In the genomic region with DNA sequence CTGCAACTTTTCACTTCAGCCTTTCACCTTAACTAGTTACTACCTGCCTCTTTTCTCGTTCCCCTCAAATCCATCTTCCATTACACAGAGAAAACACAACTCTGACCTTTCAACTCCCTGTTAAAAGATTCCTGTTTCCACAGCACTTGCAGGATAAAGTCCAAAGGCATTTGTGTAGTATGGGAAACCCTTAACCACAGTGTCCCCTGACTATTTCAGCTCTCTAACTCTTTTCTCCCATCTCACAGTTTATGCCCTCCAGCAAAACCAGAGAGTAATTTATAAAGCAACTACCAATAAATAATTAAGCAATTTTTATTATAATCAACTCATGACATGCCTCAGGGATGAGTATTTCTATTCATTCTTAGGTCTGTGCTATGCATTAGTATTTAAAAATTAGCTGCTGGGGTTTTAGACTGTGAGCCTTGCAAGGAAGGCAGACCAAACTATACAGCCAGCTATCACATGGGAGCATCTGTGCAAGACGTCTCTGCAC, we compare ENCODE assay signal across 1 cellular context.
TF ChIP-seq lines count a peak whose summit lies in the region.

No MANE protein-coding gene starts in this region.

TF ChIP-seq in WTC11, 78 proteins besides CTCF, POLR2A, EP300 and RAD21 (continued from another document):
- TF ChIP-seq, protein P1, sequence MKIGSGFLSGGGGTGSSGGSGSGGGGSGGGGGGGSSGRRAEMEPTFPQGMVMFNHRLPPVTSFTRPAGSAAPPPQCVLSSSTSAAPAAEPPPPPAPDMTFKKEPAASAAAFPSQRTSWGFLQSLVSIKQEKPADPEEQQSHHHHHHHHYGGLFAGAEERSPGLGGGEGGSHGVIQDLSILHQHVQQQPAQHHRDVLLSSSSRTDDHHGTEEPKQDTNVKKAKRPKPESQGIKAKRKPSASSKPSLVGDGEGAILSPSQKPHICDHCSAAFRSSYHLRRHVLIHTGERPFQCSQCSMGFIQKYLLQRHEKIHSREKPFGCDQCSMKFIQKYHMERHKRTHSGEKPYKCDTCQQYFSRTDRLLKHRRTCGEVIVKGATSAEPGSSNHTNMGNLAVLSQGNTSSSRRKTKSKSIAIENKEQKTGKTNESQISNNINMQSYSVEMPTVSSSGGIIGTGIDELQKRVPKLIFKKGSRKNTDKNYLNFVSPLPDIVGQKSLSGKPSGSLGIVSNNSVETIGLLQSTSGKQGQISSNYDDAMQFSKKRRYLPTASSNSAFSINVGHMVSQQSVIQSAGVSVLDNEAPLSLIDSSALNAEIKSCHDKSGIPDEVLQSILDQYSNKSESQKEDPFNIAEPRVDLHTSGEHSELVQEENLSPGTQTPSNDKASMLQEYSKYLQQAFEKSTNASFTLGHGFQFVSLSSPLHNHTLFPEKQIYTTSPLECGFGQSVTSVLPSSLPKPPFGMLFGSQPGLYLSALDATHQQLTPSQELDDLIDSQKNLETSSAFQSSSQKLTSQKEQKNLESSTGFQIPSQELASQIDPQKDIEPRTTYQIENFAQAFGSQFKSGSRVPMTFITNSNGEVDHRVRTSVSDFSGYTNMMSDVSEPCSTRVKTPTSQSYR (CRISPR knock-in tag; IDR thresholded peaks at IDR 0.05), result no peak
- no peak for TF ChIP-seq ZNF219 (CRISPR knock-in tag; IDR thresholded peaks at IDR 0.05; ENCODE audit: borderline replicate concordance)
- TF ChIP-seq, protein P2, sequence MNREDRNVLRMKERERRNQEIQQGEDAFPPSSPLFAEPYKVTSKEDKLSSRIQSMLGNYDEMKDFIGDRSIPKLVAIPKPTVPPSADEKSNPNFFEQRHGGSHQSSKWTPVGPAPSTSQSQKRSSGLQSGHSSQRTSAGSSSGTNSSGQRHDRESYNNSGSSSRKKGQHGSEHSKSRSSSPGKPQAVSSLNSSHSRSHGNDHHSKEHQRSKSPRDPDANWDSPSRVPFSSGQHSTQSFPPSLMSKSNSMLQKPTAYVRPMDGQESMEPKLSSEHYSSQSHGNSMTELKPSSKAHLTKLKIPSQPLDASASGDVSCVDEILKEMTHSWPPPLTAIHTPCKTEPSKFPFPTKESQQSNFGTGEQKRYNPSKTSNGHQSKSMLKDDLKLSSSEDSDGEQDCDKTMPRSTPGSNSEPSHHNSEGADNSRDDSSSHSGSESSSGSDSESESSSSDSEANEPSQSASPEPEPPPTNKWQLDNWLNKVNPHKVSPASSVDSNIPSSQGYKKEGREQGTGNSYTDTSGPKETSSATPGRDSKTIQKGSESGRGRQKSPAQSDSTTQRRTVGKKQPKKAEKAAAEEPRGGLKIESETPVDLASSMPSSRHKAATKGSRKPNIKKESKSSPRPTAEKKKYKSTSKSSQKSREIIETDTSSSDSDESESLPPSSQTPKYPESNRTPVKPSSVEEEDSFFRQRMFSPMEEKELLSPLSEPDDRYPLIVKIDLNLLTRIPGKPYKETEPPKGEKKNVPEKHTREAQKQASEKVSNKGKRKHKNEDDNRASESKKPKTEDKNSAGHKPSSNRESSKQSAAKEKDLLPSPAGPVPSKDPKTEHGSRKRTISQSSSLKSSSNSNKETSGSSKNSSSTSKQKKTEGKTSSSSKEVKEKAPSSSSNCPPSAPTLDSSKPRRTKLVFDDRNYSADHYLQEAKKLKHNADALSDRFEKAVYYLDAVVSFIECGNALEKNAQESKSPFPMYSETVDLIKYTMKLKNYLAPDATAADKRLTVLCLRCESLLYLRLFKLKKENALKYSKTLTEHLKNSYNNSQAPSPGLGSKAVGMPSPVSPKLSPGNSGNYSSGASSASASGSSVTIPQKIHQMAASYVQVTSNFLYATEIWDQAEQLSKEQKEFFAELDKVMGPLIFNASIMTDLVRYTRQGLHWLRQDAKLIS (CRISPR knock-in tag; IDR thresholded peaks at IDR 0.05; ENCODE audit: borderline replicate concordance), result no peak
- TF ChIP-seq HMGA2 (CRISPR knock-in tag; IDR thresholded peaks at IDR 0.05), result no peak
- no peak for TF ChIP-seq GRHL2 (CRISPR knock-in tag; IDR thresholded peaks at IDR 0.05; ENCODE audit: insufficient replicate concordance, severe bottlenecking)
